ENCODE assay signal across 24 cellular contexts in genomic region chr12:102962532-102962931, GRCh38. TPM values are rescaled to one million over a fixed set of nuclear protein-coding genes. Genes with fewer than 3 reads are reported as not detected.
A peak's percentile ranks its signal among the peaks of the same experiment; 100 is the strongest.
DNase-seq lines count a peak whose midpoint lies in the region; ATAC-seq and TF ChIP-seq lines count a peak whose summit lies in the region.
"Had no signal": no experiment of that assay in that cellular context is flagged by ENCODE, and none has a peak within 500 bp of the region (broad histone marks: within the 10 kb centered on the region; RNA-seq: fewer than 3 reads in every experiment).

No MANE protein-coding gene starts in this region.

- no peak for ATAC-seq in activated CD4-positive, alpha-beta T cell treated with anti-CD3 and anti-CD28 coated beads for 36 hours
- peak in 1 of 4 experiments; percentile 24 for ATAC-seq in T-cell (replicated peaks in 1 of 4)
- ATAC-seq in right lobe of liver, result no peak
- ATAC-seq: lower lobe of right lung, Panc1, SK-N-SH treated with all-trans-retinoic acid at 6 μM for 48 hours had no signal

- H3K9me3 ChIP-seq in right lobe of liver, result no peaks in the 10 kb centered on the region
- H3K9me3 ChIP-seq in hepatocyte (ENCODE audit: low read depth), result no peaks in the 10 kb centered on the region
- H3K9me3 ChIP-seq: adrenal gland, thyroid gland had no signal

- peak overlapping the region; percentile 18 for H3K4me3 Mint-ChIP-seq in activated CD4-positive, alpha-beta T cell treated with anti-CD3 and anti-CD28 coated beads for 36 hours
- peak overlapping the region in 2 of 3 donors; percentile 26 to 58 for H3K4me3 Mint-ChIP-seq in T-cell
- H3K4me3 Mint-ChIP-seq in neural crest cell, result peak overlapping the region; percentile 12
- H3K4me3 Mint-ChIP-seq: activated T-cell treated with anti-CD3 and anti-CD28 coated beads, Interleukin-2, amount 50 U/mL, for 4 hours had no signal

- H3K4me3 ChIP-seq in right lobe of liver (no peak overlapping the region), hepatocyte (no peak overlapping the region)
- H3K4me3 ChIP-seq: adrenal gland, cardiac muscle cell, esophagus squamous epithelium, lower lobe of right lung, thyroid gland had no signal

- H3K79me2 ChIP-seq in hepatocyte, result no peaks in the 10 kb centered on the region

- peaks cover 81% of the 10 kb centered on the region for H3K27me3 Mint-ChIP-seq in activated CD4-positive, alpha-beta T cell treated with anti-CD3 and anti-CD28 coated beads for 36 hours
- H3K27me3 Mint-ChIP-seq in T-cell (peaks cover 82 to 92% of the 10 kb centered on the region in 2 donors), neural crest cell (ENCODE audit: low read depth) (peaks cover 98% of the 10 kb centered on the region)

- H3K27ac Mint-ChIP-seq in activated CD4-positive, alpha-beta T cell treated with anti-CD3 and anti-CD28 coated beads for 36 hours, result no peak overlapping the region
- H3K27ac Mint-ChIP-seq in T-cell, result no peak overlapping the region
- no peak overlapping the region for H3K27ac Mint-ChIP-seq in neural crest cell (ENCODE audit: unreplicated experiment)
- H3K27ac Mint-ChIP-seq: progenitor cell of endocrine pancreas had no signal

- H3K4me1 ChIP-seq in right lobe of liver, result peaks cover 0 to 15% (median 3%) of the 10 kb centered on the region in 4 donors
- peaks cover 8% of the 10 kb centered on the region for H3K4me1 ChIP-seq in hepatocyte (ENCODE audit: insufficient read depth)

- H3K36me3 ChIP-seq in right lobe of liver (no peaks in the 10 kb centered on the region), hepatocyte (replicated peaks; ENCODE audit: insufficient read depth, low read depth) (no peaks in the 10 kb centered on the region)
- H3K36me3 ChIP-seq: adrenal gland, cardiac muscle cell, esophagus squamous epithelium, lower lobe of right lung, thyroid gland had no signal

- POLR2A ChIA-PET in activated CD4-positive, alpha-beta T cell treated with anti-CD3 and anti-CD28 coated beads for 36 hours (lab: Charles Lee), result no interaction called here
- POLR2A ChIA-PET in T-cell (lab: Charles Lee), result interaction anchor here in 1 of 2 donors (0.6 kb wide), 1 partner anchor 497 kb away, joined by 3 read pairs; no protein-coding TSS in a partner anchor

- no peaks in the 10 kb centered on the region for H3K9me2 ChIP-seq in hepatocyte (replicated peaks; ENCODE audit: insufficient read depth)

- CTCF ChIA-PET in activated CD4-positive, alpha-beta T cell treated with anti-CD3 and anti-CD28 coated beads for 36 hours (lab: Charles Lee), result interaction anchor here (1.0 kb wide), 1 partner anchor 12 kb away, joined by 6 read pairs; no protein-coding TSS in a partner anchor
- CTCF ChIA-PET in T-cell (lab: Charles Lee), result interaction anchor here in 1 of 2 donors (0.5 kb wide), 1 partner anchor 590 kb away, joined by 3 read pairs; no protein-coding TSS in a partner anchor

- WGBS in right lobe of liver (ENCODE audit: insufficient coverage, low coverage, low lambda C conversion rate, missing lambda C conversion rate), result 6% methylated on average over 10 of the region's 11 CpGs
- WGBS in hepatocyte (ENCODE audit: low lambda C conversion rate, missing lambda C conversion rate), result 8% methylated on average over 11 of the region's 11 CpGs

- no peak overlapping the region for H2AFZ ChIP-seq in hepatocyte

- intact Hi-C loops in activated CD4-positive, alpha-beta T cell treated with anti-CD3 and anti-CD28 coated beads for 36 hours (cut with DNase I, micrococcal nuclease), result no loop called here
- intact Hi-C loops in right lobe of liver (cut with DNase I), result no loop called here

- no peak overlapping the region for H3K4me2 ChIP-seq in hepatocyte

- H3K36me3 Mint-ChIP-seq in activated CD4-positive, alpha-beta T cell treated with anti-CD3 and anti-CD28 coated beads for 36 hours (ENCODE audit: low read depth), result peaks cover 2% of the 10 kb centered on the region
- no peaks in the 10 kb centered on the region for H3K36me3 Mint-ChIP-seq in T-cell
- peaks cover 3% of the 10 kb centered on the region for H3K36me3 Mint-ChIP-seq in neural crest cell (ENCODE audit: low read depth)

- H3K27me3 ChIP-seq in right lobe of liver, result peaks cover 0 to 5% of the 10 kb centered on the region in 2 donors
- H3K27me3 ChIP-seq in hepatocyte, result peaks cover 98% of the 10 kb centered on the region

- TF ChIP-seq CTCF in neural crest cell (conservative IDR thresholded peaks at IDR 0.05) (no peak), right lobe of liver (IDR thresholded peaks at IDR 0.05) (no peak), hepatocyte (IDR thresholded peaks at IDR 0.05; ENCODE audit: poor library complexity) (no peak)

- H3K9me3 Mint-ChIP-seq in activated CD4-positive, alpha-beta T cell treated with anti-CD3 and anti-CD28 coated beads for 36 hours (ENCODE audit: low read depth), result peaks cover 4% of the 10 kb centered on the region
- H3K9me3 Mint-ChIP-seq in T-cell (peaks cover 0 to 4% (median 4%) of the 10 kb centered on the region in 3 donors), neural crest cell (peaks cover 3% of the 10 kb centered on the region)

- H3K27ac ChIP-seq in right lobe of liver (no peak overlapping the region), hepatocyte (no peak overlapping the region)
- H3K27ac ChIP-seq: adrenal gland, cardiac muscle cell, esophagus squamous epithelium, lower lobe of right lung, thyroid gland had no signal

- H4K20me1 ChIP-seq in hepatocyte (ENCODE audit: insufficient read depth, poor library complexity, severe bottlenecking), result no peaks in the 10 kb centered on the region

- no peak for TF ChIP-seq POLR2A in right lobe of liver (IDR thresholded peaks at IDR 0.05)

- no peak for DNase-seq in activated CD4-positive, alpha-beta T cell treated with anti-CD3 and anti-CD28 coated beads for 36 hours
- no peak for DNase-seq in activated CD4-positive, alpha-beta T cell treated with anti-CD3 and anti-CD28 coated beads for 1 hour
- DNase-seq in DMS79 (lab: John Stamatoyannopoulos, UW) (peak; percentile 50), T-cell (no peak), neural crest cell (ENCODE audit: low read depth, low spot score) (no peak), right lobe of liver (no peak), NAMALWA (ENCODE audit: low spot score) (no peak), hepatocyte (ENCODE audit: low spot score) (no peak)
- DNase-seq: activated CD4-positive, alpha-beta T cell treated with anti-CD3 and anti-CD28 coated beads, Interleukin-2, amount 50 U/mL, for 4 hours; activated T-cell treated with anti-CD3 and anti-CD28 coated beads, Interleukin-2, amount 50 U/mL, for 4 hours; esophagus squamous epithelium; lower lobe of right lung; NCI-H526; small intestine; stimulated activated CD4-positive, alpha-beta T cell treated with anti-CD3 and anti-CD28 coated beads, Interleukin-4, amount 100 ng/mL, for 4 hours; stimulated activated CD8-positive, alpha-beta memory T cell treated with anti-CD3 and anti-CD28 coated beads, Interleukin-4, amount 100 ng/mL, for 48 hours had no signal

- peaks cover 22% of the 10 kb centered on the region for H3K4me1 Mint-ChIP-seq in activated CD4-positive, alpha-beta T cell treated with anti-CD3 and anti-CD28 coated beads for 36 hours
- peaks cover 35 to 46% (median 35%) of the 10 kb centered on the region in 3 donors for H3K4me1 Mint-ChIP-seq in T-cell
- peaks cover 56% of the 10 kb centered on the region for H3K4me1 Mint-ChIP-seq in neural crest cell

RNA-seq across cellular contexts. Expression of gene ASCL1, which starts 5.1 kb away (rescaled TPM):
- not detected for total RNA-seq in activated CD4-positive, alpha-beta T cell treated with anti-CD3 and anti-CD28 coated beads for 36 hours
- total RNA-seq in T-cell (not detected), neural crest cell (4.3 and 5.1 TPM in 2 replicates), right lobe of liver (1 to 10 TPM in 1 of 6 experiments, under 1 TPM in 5; 0.18 to 1.6 (median 0.33) TPM), hepatocyte (1.6 and 1.7 TPM in 2 replicates)
- 1.5 TPM in 1 of 2 replicates, not detected in the other for polyA plus RNA-seq in hepatocyte
- total RNA-seq: activated T-cell treated with anti-CD3 and anti-CD28 coated beads, Interleukin-2, amount 50 U/mL, for 4 hours; cardiac muscle cell; esophagus squamous epithelium; glomerular endothelial cell; myocyte had no signal
- polyA plus RNA-seq: cardiac muscle cell had no signal

RNA-seq across cellular contexts. Expression of gene PAH, which starts 45.5 kb away (rescaled TPM):
- not detected for total RNA-seq in activated CD4-positive, alpha-beta T cell treated with anti-CD3 and anti-CD28 coated beads for 36 hours
- 1 to 10 TPM in 1 of 5 donors, under 1 TPM in 2, not detected in 2; 0.30 to 2.0 (median 0.82) TPM for total RNA-seq in T-cell
- total RNA-seq in neural crest cell, result not detected in 2 replicates
- total RNA-seq in right lobe of liver, result 1,000 to 10,000 TPM in 3 of 6 experiments, 100 to 1,000 TPM in 3; 873 to 2,034 (median 1,035) TPM
- 203 and 206 TPM in 2 replicates for total RNA-seq in hepatocyte
- polyA plus RNA-seq in hepatocyte, result 58.2 and 76.1 TPM in 2 replicates
- total RNA-seq: esophagus squamous epithelium, glomerular endothelial cell, lower lobe of right lung, myocyte had no signal
- polyA plus RNA-seq: cardiac muscle cell, small intestine had no signal

Comparison
In these comparisons a context has a peak if more than half of its experiments do, and no peak if none do; other contexts are left out.
1. RNA of gene PAH, which starts 45.5 kb away (total RNA-seq): 873 to 2,034 TPM in right lobe of liver and 203 to 206 TPM in hepatocyte; 0.30 to 2.0 TPM in T-cell, not detected in activated CD4-positive, alpha-beta T cell treated with anti-CD3 and anti-CD28 coated beads for 36 hours and not detected in neural crest cell; every median in the first group is over 10 times any median in the second.
2. Peak in every context shown above with its lines, with median percentiles within 50 percentile points of each other: H3K4me3 Mint-ChIP-seq.